Comparison of ENCODE assay signal across 8 cellular contexts in genomic region chr5:143435207-143435657, GRCh38. TPM values are rescaled to one million over a fixed set of nuclear protein-coding genes. Genes with fewer than 3 reads are reported as not detected.
DNase-seq lines count a peak whose midpoint lies in the region; ATAC-seq and TF ChIP-seq lines count a peak whose summit lies in the region.

No MANE protein-coding gene starts in this region.

- no peak overlapping the region for H3K27ac ChIP-seq in brain microvascular endothelial cell

- DNase-seq in Jurkat, Clone E6-1 (ENCODE audit: low read depth, low spot score), result peak; percentile 46
- DNase-seq in activated naive CD8-positive, alpha-beta T cell treated with anti-CD3 and anti-CD28 coated beads for 36 hours, result no peak
- DNase-seq in midbrain (lab: John Stamatoyannopoulos, UW), result peak; percentile 36
- DNase-seq in DMS114 treated with DMSO at 0.1 percent for 48 hours (lab: John Stamatoyannopoulos, UW; ENCODE audit: unreplicated experiment), result no peak
- no peak for DNase-seq in brain microvascular endothelial cell
- no peak for DNase-seq in DMS53 treated with DMSO at 0.1 percent for 48 hours (lab: John Stamatoyannopoulos, UW; ENCODE audit: unreplicated experiment)

- peak; percentile 85 for ATAC-seq in GM21515 (IDR thresholded peaks at IDR 0.05; ENCODE audit: unreplicated experiment)

- no peaks in the 10 kb centered on the region for H3K36me3 ChIP-seq in brain microvascular endothelial cell (replicated peaks)

- peak overlapping the region; percentile 8 for H3K4me3 ChIP-seq in GM12875 (ENCODE audit: low read depth, low read length)
- H3K4me3 ChIP-seq in Jurkat, Clone E6-1 (ENCODE audit: low read length), result peak overlapping the region; percentile 57
- H3K4me3 ChIP-seq in brain microvascular endothelial cell (ENCODE audit: low read depth, low read length), result no peak overlapping the region

- TF ChIP-seq CTCF in GM12875 (IDR thresholded peaks at IDR 0.05; ENCODE audit: borderline replicate concordance, insufficient read depth, low read depth, low read length) (no peak), brain microvascular endothelial cell (IDR thresholded peaks at IDR 0.05; ENCODE audit: low read depth, low read length, missing control alignments) (no peak)

- peak overlapping the region; percentile 96 for H3K27ac Mint-ChIP-seq in activated naive CD8-positive, alpha-beta T cell treated with anti-CD3 and anti-CD28 coated beads for 36 hours

- peaks cover 5% of the 10 kb centered on the region for H3K36me3 Mint-ChIP-seq in activated naive CD8-positive, alpha-beta T cell treated with anti-CD3 and anti-CD28 coated beads for 36 hours

- no peaks in the 10 kb centered on the region for H3K27me3 ChIP-seq in brain microvascular endothelial cell (replicated peaks)

- H3K4me3 Mint-ChIP-seq in activated naive CD8-positive, alpha-beta T cell treated with anti-CD3 and anti-CD28 coated beads for 36 hours, result peak overlapping the region; percentile 88

- peaks cover 66% of the 10 kb centered on the region for H3K4me1 Mint-ChIP-seq in activated naive CD8-positive, alpha-beta T cell treated with anti-CD3 and anti-CD28 coated beads for 36 hours

- H3K27me3 Mint-ChIP-seq in activated naive CD8-positive, alpha-beta T cell treated with anti-CD3 and anti-CD28 coated beads for 36 hours, result no peaks in the 10 kb centered on the region

- in situ Hi-C loops in brain microvascular endothelial cell (cut with HindIII; ENCODE audit: low pct_ligation_motif_present, low sequenced_read_pairs), result no loop called here

- no peaks in the 10 kb centered on the region for H3K9me3 Mint-ChIP-seq in activated naive CD8-positive, alpha-beta T cell treated with anti-CD3 and anti-CD28 coated beads for 36 hours

RNA-seq across cellular contexts. Expression of gene NR3C1, which starts 31.7 kb away (rescaled TPM):
- polyA plus RNA-seq in Jurkat, Clone E6-1 (2012; ENCODE audit: insufficient read depth, insufficient read length), result 12.1 TPM
- total RNA-seq in activated naive CD8-positive, alpha-beta T cell treated with anti-CD3 and anti-CD28 coated beads for 36 hours, result 10 to 100 TPM; 51.2 to 54.0 TPM

Comparison
In these comparisons a context has a peak if more than half of its experiments do, and no peak if none do; other contexts are left out.
1. DNase-seq: peak in Jurkat, Clone E6-1 (single experiment) and midbrain (single experiment); none in activated naive CD8-positive, alpha-beta T cell treated with anti-CD3 and anti-CD28 coated beads for 36 hours (single experiment), DMS114 treated with DMSO at 0.1 percent for 48 hours (single experiment), brain microvascular endothelial cell (single experiment) and DMS53 treated with DMSO at 0.1 percent for 48 hours (single experiment).